1 cellular context compared by ENCODE assay signal in genomic region chr11:125359130-125359529, GRCh38.
TF ChIP-seq lines count a peak whose summit lies in the region.

No MANE protein-coding gene starts in this region.

TF ChIP-seq in SK-N-SH, 30 proteins besides CTCF, POLR2A, EP300 and RAD21:
- TF ChIP-seq FOSL2 (IDR thresholded peaks at IDR 0.05; ENCODE audit: borderline replicate concordance, low read depth) (no peak), CHD2 (IDR thresholded peaks at IDR 0.05; ENCODE audit: low read length, partially characterized antibody) (no peak), POLR2AphosphoS5 (IDR thresholded peaks at IDR 0.05; ENCODE audit: low read depth, low read length) (no peak), TEAD4 (IDR thresholded peaks at IDR 0.05; ENCODE audit: borderline replicate concordance, insufficient read depth) (no peak), FOXJ3 (CRISPR knock-in tag; IDR thresholded peaks at IDR 0.05) (no peak), TAF1 (IDR thresholded peaks at IDR 0.05; ENCODE audit: borderline replicate concordance, low read depth, low read length) (no peak), EZH2phosphoT487 (IDR thresholded peaks at IDR 0.05; ENCODE audit: borderline replicate concordance, low read depth) (no peak), GATA2 (CRISPR knock-in tag; IDR thresholded peaks at IDR 0.05) (no peak), USF1 (IDR thresholded peaks at IDR 0.05; ENCODE audit: borderline replicate concordance, low read depth) (no peak), FOXM1 (IDR thresholded peaks at IDR 0.05; ENCODE audit: low read depth) (no peak), SIN3A (IDR thresholded peaks at IDR 0.05; ENCODE audit: borderline replicate concordance, low read depth, low read length) (no peak), RFX5 (IDR thresholded peaks at IDR 0.05; ENCODE audit: low read length) (no peak), JUND (IDR thresholded peaks at IDR 0.05) (no peak), RXRA (IDR thresholded peaks at IDR 0.05; ENCODE audit: borderline replicate concordance, low read depth) (no peak), NFIC (IDR thresholded peaks at IDR 0.05; ENCODE audit: borderline replicate concordance) (no peak), PBX3 (IDR thresholded peaks at IDR 0.05) (no peak)
- TF ChIP-seq, protein P1, sequence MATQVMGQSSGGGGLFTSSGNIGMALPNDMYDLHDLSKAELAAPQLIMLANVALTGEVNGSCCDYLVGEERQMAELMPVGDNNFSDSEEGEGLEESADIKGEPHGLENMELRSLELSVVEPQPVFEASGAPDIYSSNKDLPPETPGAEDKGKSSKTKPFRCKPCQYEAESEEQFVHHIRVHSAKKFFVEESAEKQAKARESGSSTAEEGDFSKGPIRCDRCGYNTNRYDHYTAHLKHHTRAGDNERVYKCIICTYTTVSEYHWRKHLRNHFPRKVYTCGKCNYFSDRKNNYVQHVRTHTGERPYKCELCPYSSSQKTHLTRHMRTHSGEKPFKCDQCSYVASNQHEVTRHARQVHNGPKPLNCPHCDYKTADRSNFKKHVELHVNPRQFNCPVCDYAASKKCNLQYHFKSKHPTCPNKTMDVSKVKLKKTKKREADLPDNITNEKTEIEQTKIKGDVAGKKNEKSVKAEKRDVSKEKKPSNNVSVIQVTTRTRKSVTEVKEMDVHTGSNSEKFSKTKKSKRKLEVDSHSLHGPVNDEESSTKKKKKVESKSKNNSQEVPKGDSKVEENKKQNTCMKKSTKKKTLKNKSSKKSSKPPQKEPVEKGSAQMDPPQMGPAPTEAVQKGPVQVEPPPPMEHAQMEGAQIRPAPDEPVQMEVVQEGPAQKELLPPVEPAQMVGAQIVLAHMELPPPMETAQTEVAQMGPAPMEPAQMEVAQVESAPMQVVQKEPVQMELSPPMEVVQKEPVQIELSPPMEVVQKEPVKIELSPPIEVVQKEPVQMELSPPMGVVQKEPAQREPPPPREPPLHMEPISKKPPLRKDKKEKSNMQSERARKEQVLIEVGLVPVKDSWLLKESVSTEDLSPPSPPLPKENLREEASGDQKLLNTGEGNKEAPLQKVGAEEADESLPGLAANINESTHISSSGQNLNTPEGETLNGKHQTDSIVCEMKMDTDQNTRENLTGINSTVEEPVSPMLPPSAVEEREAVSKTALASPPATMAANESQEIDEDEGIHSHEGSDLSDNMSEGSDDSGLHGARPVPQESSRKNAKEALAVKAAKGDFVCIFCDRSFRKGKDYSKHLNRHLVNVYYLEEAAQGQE (IDR thresholded peaks at IDR 0.05; ENCODE audit: low read depth, low read length): no peak
- TF ChIP-seq, protein P2, sequence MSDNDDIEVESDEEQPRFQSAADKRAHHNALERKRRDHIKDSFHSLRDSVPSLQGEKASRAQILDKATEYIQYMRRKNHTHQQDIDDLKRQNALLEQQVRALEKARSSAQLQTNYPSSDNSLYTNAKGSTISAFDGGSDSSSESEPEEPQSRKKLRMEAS (IDR thresholded peaks at IDR 0.05; ENCODE audit: low read depth): no peak
